Comparison of ENCODE assay signal across 19 cellular contexts in genomic region chr12:42104784-42105183, GRCh38. TPM values are rescaled to one million over a fixed set of nuclear protein-coding genes. Genes with fewer than 3 reads are reported as not detected.
DNase-seq lines count a peak whose midpoint lies in the region; ATAC-seq and TF ChIP-seq lines count a peak whose summit lies in the region.
"Had no signal": no experiment of that assay in that cellular context is flagged by ENCODE, and none has a peak within 500 bp of the region (broad histone marks: within the 10 kb centered on the region; RNA-seq: fewer than 3 reads in every experiment).

No MANE protein-coding gene starts in this region.

- H3K27ac ChIP-seq in naive thymus-derived CD4-positive, alpha-beta T cell (ENCODE audit: low read depth, low read length), result no peak overlapping the region

- no peak for TF ChIP-seq CTCF in BE2C (IDR thresholded peaks at IDR 0.05; ENCODE audit: low read depth, low read length)

- CTCF ChIA-PET in naive thymus-derived CD4-positive, alpha-beta T cell (lab: Charles Lee), result interaction anchor here (0.6 to 1.5 kb wide), 4 partner anchors 13 to 827 kb away, joined by 3 to 6 read pairs (median 3); no protein-coding TSS in a partner anchor

- H3K9me3 Mint-ChIP-seq in naive thymus-derived CD4-positive, alpha-beta T cell, result no peaks in the 10 kb centered on the region
- H3K9me3 Mint-ChIP-seq: CD14-positive monocyte; T-helper 2 cell treated with Interferon-gamma antibody and Interleukin-4, amounts not matched to agents 5 μg/mL and 100 μg/mL, for 36 hours had no signal

- H3K36me3 ChIP-seq in BE2C, result no peaks in the 10 kb centered on the region
- H3K36me3 ChIP-seq in naive thymus-derived CD4-positive, alpha-beta T cell (ENCODE audit: control insufficient read depth in 2 of 3, insufficient read depth in 3 of 3, low read length in 3 of 3), result no peaks in the 10 kb centered on the region

- intact Hi-C loops in naive thymus-derived CD4-positive, alpha-beta T cell (cut with micrococcal nuclease), result loop anchor here (2.0 to 10.0 kb wide), 4 partner anchors 828 to 1160 kb away; no protein-coding TSS in a partner anchor

- POLR2A ChIA-PET in naive thymus-derived CD4-positive, alpha-beta T cell (lab: Charles Lee), result no interaction called here

- peaks cover 0 to 11% (median 2%) of the 10 kb centered on the region in 5 donors for H3K36me3 Mint-ChIP-seq in naive thymus-derived CD4-positive, alpha-beta T cell

- H3K4me3 ChIP-seq in BE2C (ENCODE audit: low read depth, low read length), result no peak overlapping the region
- no peak overlapping the region for H3K4me3 ChIP-seq in naive thymus-derived CD4-positive, alpha-beta T cell (ENCODE audit: low read length)

- no peaks in the 10 kb centered on the region for H3K9me3 ChIP-seq in BE2C
- no peaks in the 10 kb centered on the region for H3K9me3 ChIP-seq in naive thymus-derived CD4-positive, alpha-beta T cell (ENCODE audit: control insufficient read depth in 2 of 3, low read length in 3 of 3)

- H3K27me3 Mint-ChIP-seq in naive thymus-derived CD4-positive, alpha-beta T cell, result no peaks in the 10 kb centered on the region

- H3K4me1 ChIP-seq in BE2C, result no peaks in the 10 kb centered on the region
- H3K4me1 ChIP-seq in naive thymus-derived CD4-positive, alpha-beta T cell (ENCODE audit: control insufficient read depth in 2 of 2, insufficient read depth in 2 of 2, low read length in 2 of 2), result no peaks in the 10 kb centered on the region

- peak overlapping the region in 4 of 9 donors; percentile 38 to 71 (median 60) for H3K27ac Mint-ChIP-seq in naive thymus-derived CD4-positive, alpha-beta T cell
- H3K27ac Mint-ChIP-seq: CD14-positive monocyte; H9; T-helper 2 cell treated with Interferon-gamma antibody and Interleukin-4, amounts not matched to agents 5 μg/mL and 100 μg/mL, for 36 hours had no signal

- DNase-seq in DMS53 treated with DMSO at 0.1 percent for 48 hours (lab: John Stamatoyannopoulos, UW; ENCODE audit: unreplicated experiment) (peak; percentile 90), NCI-H69 (lab: John Stamatoyannopoulos, UW) (peak; percentile 32), left kidney (ENCODE audit: low read depth, low spot score) (peak; percentile 37), BE2C (no peak)
- DNase-seq in naive thymus-derived CD4-positive, alpha-beta T cell, result no peak
- no peak for DNase-seq in activated effector memory CD4-positive, alpha-beta T cell treated with Interleukin-2 at 50 U/mL for 16 hours
- DNase-seq in activated CD4-positive, alpha-beta T cell treated with anti-CD3 and anti-CD28 coated beads, Interleukin-2, amount 50 U/mL, for 1 hour, result no peak
- DNase-seq: Calu3, DND-41, GF-D8, H9, NCI-H1048, NCI-H146, NCI-H2081 treated with DMSO at 0.1 percent for 48 hours, NCI-H226, NCI-H526 had no signal

- peaks cover 0 to 10% (median 2%) of the 10 kb centered on the region in 7 donors for H3K4me1 Mint-ChIP-seq in naive thymus-derived CD4-positive, alpha-beta T cell
- H3K4me1 Mint-ChIP-seq: CD14-positive monocyte, H9 had no signal

- H3K4me3 Mint-ChIP-seq in naive thymus-derived CD4-positive, alpha-beta T cell, result no peak overlapping the region
- H3K4me3 Mint-ChIP-seq: CD14-positive monocyte; H9; T-helper 2 cell treated with Interferon-gamma antibody and Interleukin-4, amounts not matched to agents 5 μg/mL and 100 μg/mL, for 36 hours had no signal

- H3K27me3 ChIP-seq in BE2C, result no peaks in the 10 kb centered on the region
- H3K27me3 ChIP-seq in naive thymus-derived CD4-positive, alpha-beta T cell (ENCODE audit: control insufficient read depth in 2 of 2, insufficient read depth in 2 of 2, low read length in 2 of 2), result no peaks in the 10 kb centered on the region

- ATAC-seq in naive thymus-derived CD4-positive, alpha-beta T cell, result no peak
- ATAC-seq: Right ventricle myocardium inferior had no signal

RNA-seq across cellular contexts. Expression of gene GXYLT1, which starts 39.9 kb away (rescaled TPM):
- 1.4 TPM for polyA plus RNA-seq in BE2C (2012; ENCODE audit: insufficient read depth, insufficient read length, low read depth)
- 1 to 10 TPM; 6.7 to 9.7 (median 7.2) TPM for total RNA-seq in naive thymus-derived CD4-positive, alpha-beta T cell
- 1 to 10 TPM; 2.6 to 2.7 TPM for polyA plus RNA-seq in naive thymus-derived CD4-positive, alpha-beta T cell

Comparison
In these comparisons a context has a peak if more than half of its experiments do, and no peak if none do; other contexts are left out.
1. DNase-seq: peak in DMS53 treated with DMSO at 0.1 percent for 48 hours (single experiment), NCI-H69 (single experiment) and left kidney (single experiment); none in BE2C (single experiment), naive thymus-derived CD4-positive, alpha-beta T cell (0 of 9), activated effector memory CD4-positive, alpha-beta T cell treated with Interleukin-2 at 50 U/mL for 16 hours (single experiment) and activated CD4-positive, alpha-beta T cell treated with anti-CD3 and anti-CD28 coated beads, Interleukin-2, amount 50 U/mL, for 1 hour (single experiment).